In genomic region chr6:118856301-118856700, GRCh38 we compare ENCODE assay signal across 22 cellular contexts. TPM values are rescaled to one million over a fixed set of nuclear protein-coding genes. Genes with fewer than 3 reads are reported as not detected.
A peak's percentile ranks its signal among the peaks of the same experiment; 100 is the strongest.
DNase-seq lines count a peak whose midpoint lies in the region; ATAC-seq and TF ChIP-seq lines count a peak whose summit lies in the region.
"Had no signal": no experiment of that assay in that cellular context is flagged by ENCODE, and none has a peak within 500 bp of the region (broad histone marks: within the 10 kb centered on the region; RNA-seq: fewer than 3 reads in every experiment).

No MANE protein-coding gene starts in this region.

- H2AFZ ChIP-seq in trophoblast cell (ENCODE audit: insufficient read depth, low read length, poor library complexity) = no peak overlapping the region

- no peaks in the 10 kb centered on the region for H3K79me2 ChIP-seq in trophoblast cell (ENCODE audit: control insufficient read depth, insufficient read depth, low read length, poor library complexity)

- H4K91ac ChIP-seq in trophoblast cell (ENCODE audit: low read depth, low read length) = no peak overlapping the region

- peaks cover 6% of the 10 kb centered on the region for H3K9me3 Mint-ChIP-seq in CD8-positive, alpha-beta T cell
- H3K9me3 Mint-ChIP-seq: CD4-positive, alpha-beta T cell; HFFc6 had no signal

- no peaks in the 10 kb centered on the region for H3K79me1 ChIP-seq in trophoblast cell (ENCODE audit: low read length)

- POLR2A ChIA-PET in CD8-positive, alpha-beta T cell (lab: Charles Lee) = no interaction called here

- no CpG with 5 or more reads among the region's 4 CpGs for WGBS in trophoblast cell (ENCODE audit: extremely low coverage, insufficient coverage, insufficient read length)

- H3K4ac ChIP-seq in trophoblast cell (ENCODE audit: low read depth, low read length) = no peak overlapping the region

- CTCF ChIA-PET in CD8-positive, alpha-beta T cell (lab: Charles Lee) = no interaction called here

- H3K14ac ChIP-seq in trophoblast cell (ENCODE audit: low read length) = no peak overlapping the region

- no peaks in the 10 kb centered on the region for H3K36me3 ChIP-seq in trophoblast cell (ENCODE audit: control insufficient read depth in 1 of 2, insufficient read depth in 2 of 2, low read length in 2 of 2)
- H3K36me3 ChIP-seq in CD8-positive, alpha-beta T cell (ENCODE audit: insufficient read depth, low read length) = no peaks in the 10 kb centered on the region
- H3K36me3 ChIP-seq: BE2C, HAP-1 had no signal

- no peaks in the 10 kb centered on the region for H3K27me3 ChIP-seq in trophoblast cell (ENCODE audit: insufficient read depth, low read length)
- no peaks in the 10 kb centered on the region for H3K27me3 ChIP-seq in CD8-positive, alpha-beta T cell (ENCODE audit: insufficient read depth, low read length)
- H3K27me3 ChIP-seq: BE2C; BLaER1 treated with 17β-estradiol and CSF1 and Interleukin-3, amounts not matched to agents 10 nM and 100 nM had no signal

- H2BK5ac ChIP-seq in trophoblast cell (ENCODE audit: low read depth, low read length, poor library complexity) = no peak overlapping the region

- H3K4me3 ChIP-seq in choroid plexus epithelial cell (ENCODE audit: low read depth, low read length) = no peak overlapping the region
- H3K4me3 ChIP-seq in trophoblast cell (ENCODE audit: low read depth, low read length) = no peak overlapping the region
- no peak overlapping the region for H3K4me3 ChIP-seq in CD8-positive, alpha-beta T cell (ENCODE audit: low read depth, low read length)
- H3K4me3 ChIP-seq: A549; BLaER1 treated with 17β-estradiol and CSF1 and Interleukin-3, amounts not matched to agents 10 nM and 100 nM; HAP-1 had no signal

- H3K27ac ChIP-seq in trophoblast cell (ENCODE audit: low read depth, low read length) = no peak overlapping the region
- no peak overlapping the region for H3K27ac ChIP-seq in CD8-positive, alpha-beta T cell (ENCODE audit: low read depth, low read length)
- H3K27ac ChIP-seq: A549; BLaER1 treated with 17β-estradiol and CSF1 and Interleukin-3, amounts not matched to agents 10 nM and 100 nM had no signal

- no peak overlapping the region for H4K8ac ChIP-seq in trophoblast cell (ENCODE audit: low read depth, low read length)

- H3K9ac ChIP-seq in trophoblast cell (ENCODE audit: low read length) = no peak overlapping the region
- H3K9ac ChIP-seq: BLaER1 treated with 17β-estradiol and CSF1 and Interleukin-3, amounts not matched to agents 10 nM and 100 nM had no signal

- H3K4me1 ChIP-seq in trophoblast cell (ENCODE audit: control insufficient read depth in 1 of 2, insufficient read depth in 2 of 2, low read length in 2 of 2) = peaks cover 0 to 3% of the 10 kb centered on the region in 2 experiments
- peaks cover 4% of the 10 kb centered on the region for H3K4me1 ChIP-seq in CD8-positive, alpha-beta T cell (ENCODE audit: insufficient read depth, low read length)
- H3K4me1 ChIP-seq: A549, BE2C, HAP-1 had no signal

- no peaks in the 10 kb centered on the region for H3K9me3 ChIP-seq in trophoblast cell (ENCODE audit: insufficient read depth, low read depth, low read length)
- H3K9me3 ChIP-seq in CD8-positive, alpha-beta T cell (ENCODE audit: low read length) = no peaks in the 10 kb centered on the region
- H3K9me3 ChIP-seq: A549, BE2C, HAP-1 had no signal

- no peak overlapping the region for H3K4me2 ChIP-seq in trophoblast cell (ENCODE audit: low read length)
- H3K4me2 ChIP-seq: A549; BLaER1 treated with 17β-estradiol and CSF1 and Interleukin-3, amounts not matched to agents 10 nM and 100 nM had no signal

- H3K36me3 Mint-ChIP-seq in CD8-positive, alpha-beta T cell = peaks cover 37% of the 10 kb centered on the region

- H3K23ac ChIP-seq in trophoblast cell (ENCODE audit: low read length) = no peak overlapping the region

- H4K12ac ChIP-seq in trophoblast cell (ENCODE audit: low read depth, low read length) = no peak overlapping the region

- peaks cover 29% of the 10 kb centered on the region for H3K4me1 Mint-ChIP-seq in CD8-positive, alpha-beta T cell (ENCODE audit: low read depth)

- H3K27me3 Mint-ChIP-seq in CD8-positive, alpha-beta T cell (ENCODE audit: low read depth) = no peaks in the 10 kb centered on the region
- H3K27me3 Mint-ChIP-seq: CD4-positive, alpha-beta T cell had no signal

- no peak overlapping the region for H2BK120ac ChIP-seq in trophoblast cell (ENCODE audit: insufficient read depth, low read length, poor library complexity)

- no peak for TF ChIP-seq CTCF in choroid plexus epithelial cell (conservative IDR thresholded peaks at IDR 0.05; ENCODE audit: low read depth, low read length)
- no peak for TF ChIP-seq CTCF in CD8-positive, alpha-beta T cell (IDR thresholded peaks at IDR 0.05)

- H2AK5ac ChIP-seq in trophoblast cell (ENCODE audit: low read length) = no peak overlapping the region

- H3K18ac ChIP-seq in trophoblast cell (ENCODE audit: low read length) = no peak overlapping the region

- no peak for ATAC-seq in CD8-positive, alpha-beta T cell
- ATAC-seq: A549 had no signal

- H2BK12ac ChIP-seq in trophoblast cell (ENCODE audit: low read length) = no peak overlapping the region

- no peak overlapping the region for H3K27ac Mint-ChIP-seq in CD8-positive, alpha-beta T cell
- H3K27ac Mint-ChIP-seq: CD14-positive monocyte; CD4-positive, alpha-beta T cell; HFFc6 had no signal

- peak; percentile 24 for DNase-seq in ELR (ENCODE audit: low read depth)
- DNase-seq in choroid plexus epithelial cell (ENCODE audit: low read depth) = peak; percentile 13
- DNase-seq in iris pigment epithelial cell (ENCODE audit: low read depth) = peak; percentile 10
- DNase-seq in trophoblast cell = peak; percentile 49 to 76
- no peak for DNase-seq in central memory CD4-positive, alpha-beta T cell
- DNase-seq in putamen (ENCODE audit: low spot score) = no peak
- DNase-seq in CD8-positive, alpha-beta T cell = no peak
- DNase-seq: 8988T; ACHN; BE2C; Calu3; CD4-positive, alpha-beta T cell; COR-L47; DMS53; DMS79 treated with DMSO at 0.1 percent for 48 hours; GDM1; GOT3; HFFc6 had no signal

- intact Hi-C loops in CD8-positive, alpha-beta T cell (cut with DNase I, micrococcal nuclease) = no loop called here

- no peak overlapping the region for H3K4me3 Mint-ChIP-seq in CD8-positive, alpha-beta T cell
- H3K4me3 Mint-ChIP-seq: CD14-positive monocyte; CD4-positive, alpha-beta T cell; HFFc6 had no signal

RNA-seq across cellular contexts. Expression of gene ASF1A, which starts 37.7 kb away (rescaled TPM):
- polyA plus RNA-seq in trophoblast cell (2013) = 24.0 and 24.7 TPM in 2 replicates
- total RNA-seq in CD8-positive, alpha-beta T cell = 10 to 100 TPM; 15.6 to 17.1 TPM

Comparison
In these comparisons a context has a peak if more than half of its experiments do, and no peak if none do; other contexts are left out.
1. DNase-seq: peak in ELR (single experiment), choroid plexus epithelial cell (single experiment), iris pigment epithelial cell (single experiment) and trophoblast cell (2 of 2); none in central memory CD4-positive, alpha-beta T cell (single experiment), putamen (single experiment) and CD8-positive, alpha-beta T cell (0 of 7).